In genomic region chr7:156524737-156525597, GRCh38 we compare ENCODE assay signal across 16 cellular contexts.
DNase-seq lines count a peak whose midpoint lies in the region; ATAC-seq, FAIRE-seq and TF ChIP-seq lines count a peak whose summit lies in the region.
"Had no signal": no experiment of that assay in that cellular context is flagged by ENCODE, and none has a peak within 500 bp of the region (broad histone marks: within the 10 kb centered on the region; RNA-seq: fewer than 3 reads in every experiment).

No MANE protein-coding gene starts in this region.

- in situ Hi-C loops in K562 (cut with MboI): no loop called here

- peak; percentile 77 for FAIRE-seq in A204.1 (lab: Jason Lieb, UNC)
- no peak for FAIRE-seq in K562 (lab: Jason Lieb, UNC)
- no peak for FAIRE-seq in kidney (lab: Jason Lieb, UNC)
- FAIRE-seq: GM12891, H54 had no signal

- H3K4me2 ChIP-seq in K562 (ENCODE audit: insufficient read depth, low read length): no peak overlapping the region
- H3K4me2 ChIP-seq: BLaER1 treated with 17β-estradiol and CSF1 and Interleukin-3, amounts not matched to agents 10 nM and 100 nM had no signal

- H3K9me3 ChIP-seq in K562 (replicated peaks; ENCODE audit: control insufficient read depth, insufficient read depth, low read depth, low read length) (no peaks in the 10 kb centered on the region), kidney (ENCODE audit: control insufficient read depth in 1 of 2, low read length in 2 of 2) (no peaks in the 10 kb centered on the region), right lobe of liver (no peaks in the 10 kb centered on the region)
- H3K9me3 ChIP-seq: BLaER1 treated with 17β-estradiol and CSF1 and Interleukin-3, amounts not matched to agents 10 nM and 100 nM had no signal

- H3K4me1 ChIP-seq in K562 (replicated peaks in 1 of 2; ENCODE audit: control insufficient read depth in 2 of 2, insufficient read depth in 2 of 2, low read length in 2 of 2) (no peaks in the 10 kb centered on the region; a peak in 2 of 5 replicates), kidney (ENCODE audit: control insufficient read depth in 1 of 2, insufficient read depth in 1 of 2, low read depth in 1 of 2, low read length in 2 of 2) (peaks cover 4 to 14% of the 10 kb centered on the region in 2 donors), right lobe of liver (peaks cover 0 to 28% (median 11%) of the 10 kb centered on the region in 4 donors)

- BruUV-seq in K562 (replicated peaks; lab: Mats Ljungman, UMichigan): no TSS peak

- no peaks in the 10 kb centered on the region for H4K20me1 ChIP-seq in K562 (replicated peaks; ENCODE audit: control insufficient read depth, insufficient read depth, low read length)
- H4K20me1 ChIP-seq: BLaER1 treated with 17β-estradiol and CSF1 and Interleukin-3, amounts not matched to agents 10 nM and 100 nM had no signal

- DNase-seq in K562 (ENCODE audit: extremely low read depth in 1 of 4, low spot score in 3 of 4): no peak
- no peak for DNase-seq in kidney
- no peak for DNase-seq in right lobe of liver
- no peak for DNase-seq in kidney tubule cell (ENCODE audit: low spot score)
- DNase-seq in NCI-H524 (lab: John Stamatoyannopoulos, UW): no peak
- no peak for DNase-seq in activated effector memory CD4-positive, alpha-beta T cell treated with anti-CD3 and anti-CD28 coated beads, Interleukin-2, amount 50 U/mL, for 16 hours
- DNase-seq: 8988T; ACHN; CD4-positive, CD25-positive, alpha-beta regulatory T cell; DMS53; GM23248 had no signal

- no peak for TF ChIP-seq CTCF in K562 (IDR thresholded peaks at IDR 0.05 in 2 of 3, conservative IDR thresholded peaks at IDR 0.05 in 1 of 3; ENCODE audit: insufficient read depth in 2 of 3, low read depth in 1 of 3, low read length in 3 of 3)
- TF ChIP-seq CTCF in kidney (IDR thresholded peaks at IDR 0.05; ENCODE audit: borderline replicate concordance, extremely low read depth, insufficient read depth): no peak
- TF ChIP-seq CTCF in right lobe of liver (IDR thresholded peaks at IDR 0.05): no peak

- no peak for TF ChIP-seq POLR2A in K562 (conservative IDR thresholded peaks at IDR 0.05)
- no peak for TF ChIP-seq POLR2A in right lobe of liver (IDR thresholded peaks at IDR 0.05)

- intact Hi-C loops in K562 (cut with micrococcal nuclease): no loop called here
- intact Hi-C loops in kidney (cut with DNase I): no loop called here
- intact Hi-C loops in right lobe of liver (cut with DNase I): no loop called here

- ATAC-seq in K562 (no peak), right lobe of liver (peak; percentile 54 to 65 (median 60))
- ATAC-seq: HCT116 had no signal

- H3K27me3 ChIP-seq in K562 (ENCODE audit: control insufficient read depth in 2 of 2, insufficient read depth in 2 of 2, low read length in 2 of 2) (peaks cover 35 to 39% of the 10 kb centered on the region in 2 experiments), right lobe of liver (no peaks in the 10 kb centered on the region)
- H3K27me3 ChIP-seq: BLaER1 treated with 17β-estradiol and CSF1 and Interleukin-3, amounts not matched to agents 10 nM and 100 nM had no signal

- CTCF ChIA-PET in K562 (lab: Yijun Ruan, JAX; ENCODE audit: low intra/inter-chr PET ratio): no interaction called here

- H3K36me3 ChIP-seq in K562 (ENCODE audit: control insufficient read depth, insufficient read depth, low read length): no peaks in the 10 kb centered on the region
- no peaks in the 10 kb centered on the region for H3K36me3 ChIP-seq in kidney (ENCODE audit: control insufficient read depth in 1 of 2, insufficient read depth in 2 of 2, low read length in 2 of 2)
- no peaks in the 10 kb centered on the region for H3K36me3 ChIP-seq in right lobe of liver
- H3K36me3 ChIP-seq: BLaER1 treated with 17β-estradiol and CSF1 and Interleukin-3, amounts not matched to agents 10 nM and 100 nM had no signal

- no peaks in the 10 kb centered on the region for H3K79me2 ChIP-seq in K562 (ENCODE audit: control insufficient read depth, insufficient read depth, low read length)

- no peak overlapping the region for H3K9ac ChIP-seq in K562 (ENCODE audit: insufficient read depth in 1 of 2, low read depth in 2 of 2, low read length in 2 of 2)
- H3K9ac ChIP-seq in kidney (ENCODE audit: low read length in 2 of 2): no peak overlapping the region
- H3K9ac ChIP-seq: BLaER1 treated with 17β-estradiol and CSF1 and Interleukin-3, amounts not matched to agents 10 nM and 100 nM; GM23248 had no signal

- no peak for TF ChIP-seq RAD21 in K562 (CRISPR knock-in tag; conservative IDR thresholded peaks at IDR 0.05 in 1 of 2, IDR thresholded peaks at IDR 0.05 in 1 of 2)

- H3K9me1 ChIP-seq in K562 (ENCODE audit: control insufficient read depth, insufficient read depth, low read length): no peaks in the 10 kb centered on the region

- TF ChIP-seq EP300 in K562 (IDR thresholded peaks at IDR 0.05; ENCODE audit: low read length): no peak

- H2AFZ ChIP-seq in K562 (ENCODE audit: low read depth, low read length): no peak overlapping the region
- H2AFZ ChIP-seq: GM23248 had no signal

- no peak overlapping the region for H3K27ac ChIP-seq in K562 (ENCODE audit: extremely low read depth, low read depth, low read length)
- peak overlapping the region; percentile 26 to 44 for H3K27ac ChIP-seq in kidney (ENCODE audit: low read depth in 2 of 2, low read length in 2 of 2)
- peak overlapping the region in 2 of 3 donors; percentile 70 to 73 for H3K27ac ChIP-seq in right lobe of liver
- H3K27ac ChIP-seq: BLaER1 treated with 17β-estradiol and CSF1 and Interleukin-3, amounts not matched to agents 10 nM and 100 nM; GM23248 had no signal

- H3K4me3 ChIP-seq in K562 (no peak overlapping the region), kidney (ENCODE audit: low read length in 2 of 2) (no peak overlapping the region), right lobe of liver (peak overlapping the region in 1 of 3 donors; percentile 36)
- H3K4me3 ChIP-seq: BLaER1 treated with 17β-estradiol and CSF1 and Interleukin-3, amounts not matched to agents 10 nM and 100 nM; GM23248 had no signal

- POLR2A ChIA-PET in K562 (lab: Yijun Ruan, JAX): no interaction called here

- 2% methylated on average over 12 of the region's 12 CpGs for WGBS in K562 (ENCODE audit: insufficient coverage, low coverage, missing lambda C conversion rate)
- 37% methylated on average over 12 of the region's 12 CpGs for WGBS in right lobe of liver (ENCODE audit: insufficient coverage, low coverage, low lambda C conversion rate, missing lambda C conversion rate)

TF ChIP-seq in K562, 482 proteins besides CTCF, POLR2A, EP300 and RAD21:
- TF ChIP-seq DACH1 (IDR thresholded peaks at IDR 0.05; ENCODE audit: partially characterized antibody) (peak; percentile 99), SRSF1 (IDR thresholded peaks at IDR 0.05; ENCODE audit: low read depth, low read length) (no peak)
